In genomic region chr3:25513642-25514266, GRCh38 we compare ENCODE assay signal across 21 cellular contexts.
DNase-seq lines count a peak whose midpoint lies in the region; ATAC-seq, FAIRE-seq and TF ChIP-seq lines count a peak whose summit lies in the region.
"Had no signal": no experiment of that assay in that cellular context is flagged by ENCODE, and none has a peak within 500 bp of the region (broad histone marks: within the 10 kb centered on the region; RNA-seq: fewer than 3 reads in every experiment).

No MANE protein-coding gene starts in this region.

- no peak for TF ChIP-seq CTCF in kidney (IDR thresholded peaks at IDR 0.05; ENCODE audit: borderline replicate concordance, extremely low read depth, insufficient read depth)

- H3K4me3 ChIP-seq in adipocyte (ENCODE audit: low read length): no peak overlapping the region
- no peak overlapping the region for H3K4me3 ChIP-seq in right cardiac atrium (ENCODE audit: low read length)
- no peak overlapping the region for H3K4me3 ChIP-seq in kidney (ENCODE audit: low read length in 2 of 2)
- H3K4me3 ChIP-seq: hepatocyte, ovary, SJSA1, spleen had no signal

- H3K36me3 ChIP-seq in adipocyte (ENCODE audit: control insufficient read depth, insufficient read depth, low read length, severe bottlenecking) (no peaks in the 10 kb centered on the region), kidney (ENCODE audit: control insufficient read depth in 1 of 2, insufficient read depth in 2 of 2, low read length in 2 of 2) (no peaks in the 10 kb centered on the region)
- H3K36me3 ChIP-seq: ovary, SJSA1, spleen had no signal

- no peak overlapping the region for H3K9ac ChIP-seq in adipocyte (ENCODE audit: low read length)
- no peak overlapping the region for H3K9ac ChIP-seq in kidney (ENCODE audit: low read length in 2 of 2)

- no peak for FAIRE-seq in kidney (lab: Jason Lieb, UNC)
- FAIRE-seq: A204.1 had no signal

- peaks cover 4% of the 10 kb centered on the region for H3K9me3 ChIP-seq in adipocyte (ENCODE audit: control insufficient read depth, low read length)
- no peaks in the 10 kb centered on the region for H3K9me3 ChIP-seq in right cardiac atrium (ENCODE audit: control insufficient read depth, low read length)
- no peaks in the 10 kb centered on the region for H3K9me3 ChIP-seq in kidney (ENCODE audit: control insufficient read depth in 1 of 2, low read length in 2 of 2)
- H3K9me3 ChIP-seq: ovary, SJSA1, spleen had no signal

- H3K4me1 ChIP-seq in adipocyte (ENCODE audit: control insufficient read depth, insufficient read depth, low read length) (peaks cover 3% of the 10 kb centered on the region), right cardiac atrium (ENCODE audit: control insufficient read depth, insufficient read depth, low read length) (peaks cover 13% of the 10 kb centered on the region), kidney (ENCODE audit: control insufficient read depth in 1 of 2, insufficient read depth in 1 of 2, low read depth in 1 of 2, low read length in 2 of 2) (peaks cover 0 to 5% of the 10 kb centered on the region in 2 donors)

- 37% methylated on average over 3 of the region's 3 CpGs for WGBS in right cardiac atrium

- H3K27ac ChIP-seq in right cardiac atrium (ENCODE audit: low read length) (peak overlapping the region; percentile 59), kidney (ENCODE audit: low read depth in 2 of 2, low read length in 2 of 2) (no peak overlapping the region)
- H3K27ac ChIP-seq: hepatocyte, ovary, SJSA1, spleen had no signal

- intact Hi-C loops in right cardiac atrium (cut with DNase I) (no loop called here), kidney (cut with DNase I) (no loop called here)

- ATAC-seq in right cardiac atrium (peak; percentile 55 to 66), HG02759 (IDR thresholded peaks at IDR 0.05; ENCODE audit: unreplicated experiment) (no peak), GM18511 (IDR thresholded peaks at IDR 0.05; ENCODE audit: unreplicated experiment) (no peak)
- ATAC-seq: stimulated activated memory B cell treated with anti-CD40 and anti-IgM and Interleukin-4, amounts not matched to agents 10 μg/mL and 1 μg/mL and 100 μg/mL, for 72 hours had no signal

- H3K27me3 ChIP-seq in adipocyte (replicated peaks; ENCODE audit: control insufficient read depth, insufficient read depth, low read length) (no peaks in the 10 kb centered on the region), right cardiac atrium (ENCODE audit: control insufficient read depth, insufficient read depth) (no peaks in the 10 kb centered on the region)
- H3K27me3 ChIP-seq: hepatocyte, ovary, SJSA1 had no signal

- peak; percentile 44 for DNase-seq in NCI-H2107 treated with DMSO at 0.1 percent for 48 hours (lab: John Stamatoyannopoulos, UW; ENCODE audit: unreplicated experiment)
- DNase-seq in NCI-H2107 (lab: John Stamatoyannopoulos, UW): no peak
- DNase-seq in adipocyte (ENCODE audit: low read depth): peak; percentile 37
- DNase-seq in right cardiac atrium: no peak
- DNase-seq in NCI-H187 treated with DMSO at 0.1 percent for 48 hours (lab: John Stamatoyannopoulos, UW): no peak
- no peak for DNase-seq in kidney
- DNase-seq: activated CD4-positive, alpha-beta T cell treated with anti-CD3 and anti-CD28 coated beads for 4 hours; activated naive CD4-positive, alpha-beta T cell treated with anti-CD3 and anti-CD28 coated beads, Interleukin-2, amount 50 U/mL, for 16 hours; CD4-positive, alpha-beta memory T cell; IMR-90; NCI-H1092; NCI-H345; ovary; spleen; T-helper 9 cell had no signal

Comparison
In these comparisons a context has a peak if more than half of its experiments do, and no peak if none do; other contexts are left out.
1. DNase-seq: peak in NCI-H2107 treated with DMSO at 0.1 percent for 48 hours (single experiment) and adipocyte (single experiment); none in NCI-H2107 (single experiment), right cardiac atrium (0 of 3), NCI-H187 treated with DMSO at 0.1 percent for 48 hours (single experiment) and kidney (single experiment).
2. ATAC-seq: peak in right cardiac atrium (2 of 2); none in HG02759 (single experiment) and GM18511 (single experiment).